1 cellular context compared by ENCODE assay signal in the genomic region with DNA sequence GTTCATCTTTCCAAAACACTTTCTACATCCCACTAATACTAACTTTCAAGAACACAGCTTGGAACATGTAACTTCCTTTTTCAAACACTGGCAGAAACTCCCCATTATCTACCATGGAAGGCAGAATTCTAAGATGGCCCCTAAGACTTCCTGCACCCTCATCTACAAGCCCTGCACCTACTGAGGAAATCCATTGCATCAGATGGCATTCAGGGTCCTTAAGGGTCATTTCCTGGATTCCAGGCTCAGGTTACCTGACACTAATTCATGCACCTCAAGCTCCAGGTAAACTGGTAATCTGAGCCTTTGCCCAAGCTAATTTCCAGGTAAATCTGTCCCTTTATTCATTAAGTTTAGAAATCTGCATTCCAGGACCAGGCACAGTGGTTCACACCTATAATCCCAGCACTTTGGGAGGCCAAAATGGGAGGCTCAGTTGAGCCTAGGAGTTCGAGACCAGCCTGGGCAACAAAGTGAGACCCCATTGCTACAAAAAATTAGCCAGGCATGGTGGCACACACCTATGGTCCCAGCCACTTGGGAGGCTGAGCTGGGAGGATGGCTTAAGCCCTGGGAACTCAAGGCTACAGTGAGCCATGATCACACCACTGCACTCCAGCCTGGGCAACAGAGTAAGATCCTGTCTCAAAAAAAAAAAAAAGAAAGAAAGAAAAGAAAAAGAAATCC.
TF ChIP-seq lines count a peak whose summit lies in the region.

No MANE protein-coding gene starts in this region.

TF ChIP-seq in A549, 52 proteins besides CTCF, POLR2A, EP300 and RAD21 (continued from another document):
- TF ChIP-seq, protein P1, sequence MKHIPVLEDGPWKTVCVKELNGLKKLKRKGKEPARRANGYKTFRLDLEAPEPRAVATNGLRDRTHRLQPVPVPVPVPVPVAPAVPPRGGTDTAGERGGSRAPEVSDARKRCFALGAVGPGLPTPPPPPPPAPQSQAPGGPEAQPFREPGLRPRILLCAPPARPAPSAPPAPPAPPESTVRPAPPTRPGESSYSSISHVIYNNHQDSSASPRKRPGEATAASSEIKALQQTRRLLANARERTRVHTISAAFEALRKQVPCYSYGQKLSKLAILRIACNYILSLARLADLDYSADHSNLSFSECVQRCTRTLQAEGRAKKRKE (CRISPR knock-in tag; IDR thresholded peaks at IDR 0.05; ENCODE audit: low read depth), result no peak
- TF ChIP-seq KDM5A (IDR thresholded peaks at IDR 0.05) (no peak), BHLHE40 (IDR thresholded peaks at IDR 0.05; ENCODE audit: low read depth, low read length) (no peak), HOXA7 (CRISPR knock-in tag; IDR thresholded peaks at IDR 0.05) (no peak), HEYL (CRISPR knock-in tag; IDR thresholded peaks at IDR 0.05) (no peak), CBX2 (IDR thresholded peaks at IDR 0.05; ENCODE audit: borderline replicate concordance, low read depth) (no peak), MYC (IDR thresholded peaks at IDR 0.05; ENCODE audit: borderline replicate concordance, low read length) (no peak), NR3C1 (IDR thresholded peaks at IDR 0.05) (no peak), EHF (CRISPR knock-in tag; IDR thresholded peaks at IDR 0.05) (no peak)
- TF ChIP-seq, protein P2, sequence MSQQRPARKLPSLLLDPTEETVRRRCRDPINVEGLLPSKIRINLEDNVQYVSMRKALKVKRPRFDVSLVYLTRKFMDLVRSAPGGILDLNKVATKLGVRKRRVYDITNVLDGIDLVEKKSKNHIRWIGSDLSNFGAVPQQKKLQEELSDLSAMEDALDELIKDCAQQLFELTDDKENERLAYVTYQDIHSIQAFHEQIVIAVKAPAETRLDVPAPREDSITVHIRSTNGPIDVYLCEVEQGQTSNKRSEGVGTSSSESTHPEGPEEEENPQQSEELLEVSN (IDR thresholded peaks at IDR 0.05; ENCODE audit: borderline replicate concordance, low read depth), result no peak
- TF ChIP-seq, protein P3, sequence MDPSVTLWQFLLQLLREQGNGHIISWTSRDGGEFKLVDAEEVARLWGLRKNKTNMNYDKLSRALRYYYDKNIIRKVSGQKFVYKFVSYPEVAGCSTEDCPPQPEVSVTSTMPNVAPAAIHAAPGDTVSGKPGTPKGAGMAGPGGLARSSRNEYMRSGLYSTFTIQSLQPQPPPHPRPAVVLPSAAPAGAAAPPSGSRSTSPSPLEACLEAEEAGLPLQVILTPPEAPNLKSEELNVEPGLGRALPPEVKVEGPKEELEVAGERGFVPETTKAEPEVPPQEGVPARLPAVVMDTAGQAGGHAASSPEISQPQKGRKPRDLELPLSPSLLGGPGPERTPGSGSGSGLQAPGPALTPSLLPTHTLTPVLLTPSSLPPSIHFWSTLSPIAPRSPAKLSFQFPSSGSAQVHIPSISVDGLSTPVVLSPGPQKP (IDR thresholded peaks at IDR 0.05; ENCODE audit: low read depth, low read length), result no peak
